Comparison of ENCODE assay signal across 17 cellular contexts in genomic region chr5:34042302-34042701, GRCh38. TPM values are rescaled to one million over a fixed set of nuclear protein-coding genes. Genes with fewer than 3 reads are reported as not detected.
A peak's percentile ranks its signal among the peaks of the same experiment; 100 is the strongest.
DNase-seq lines count a peak whose midpoint lies in the region; ATAC-seq, FAIRE-seq and TF ChIP-seq lines count a peak whose summit lies in the region.
"Had no signal": no experiment of that assay in that cellular context is flagged by ENCODE, and none has a peak within 500 bp of the region (broad histone marks: within the 10 kb centered on the region; RNA-seq: fewer than 3 reads in every experiment).

No MANE protein-coding gene starts in this region.

- no peaks in the 10 kb centered on the region for H3K79me2 ChIP-seq in K562 (ENCODE audit: control insufficient read depth, insufficient read depth, low read length)

- H3K27me3 ChIP-seq in K562 (ENCODE audit: control insufficient read depth in 2 of 2, insufficient read depth in 2 of 2, low read length in 2 of 2) (peaks cover 4 to 9% of the 10 kb centered on the region in 2 experiments; a peak in 2 of 5 replicates), testis (no peaks in the 10 kb centered on the region)
- H3K27me3 ChIP-seq: tibial nerve had no signal

- no peaks in the 10 kb centered on the region for H3K9me1 ChIP-seq in K562 (ENCODE audit: control insufficient read depth, insufficient read depth, low read length)

- H3K4me2 ChIP-seq in K562 (ENCODE audit: insufficient read depth, low read length), result no peak overlapping the region

- no TSS peak for BruUV-seq in K562 (replicated peaks; lab: Mats Ljungman, UMichigan)

- no peaks in the 10 kb centered on the region for H3K4me1 ChIP-seq in K562 (replicated peaks in 1 of 2; ENCODE audit: control insufficient read depth in 2 of 2, insufficient read depth in 2 of 2, low read length in 2 of 2)
- peaks cover 5% of the 10 kb centered on the region for H3K4me1 ChIP-seq in testis

- no peaks in the 10 kb centered on the region for H3K9me3 ChIP-seq in K562 (replicated peaks; ENCODE audit: control insufficient read depth, insufficient read depth, low read depth, low read length)
- no peaks in the 10 kb centered on the region for H3K9me3 ChIP-seq in testis
- H3K9me3 ChIP-seq: tibial nerve had no signal

- H2AFZ ChIP-seq in K562 (ENCODE audit: low read depth, low read length), result no peak overlapping the region

- in situ Hi-C loops in K562 (cut with MboI), result no loop called here

- FAIRE-seq in GM12891 (lab: Jason Lieb, UNC) (no peak), K562 (lab: Jason Lieb, UNC) (no peak)
- FAIRE-seq: astrocyte, H1 had no signal

- ATAC-seq in K562, result no peak
- no peak for ATAC-seq in GM18861 (IDR thresholded peaks at IDR 0.05; ENCODE audit: unreplicated experiment)
- no peak for ATAC-seq in GM19452 (IDR thresholded peaks at IDR 0.05; ENCODE audit: unreplicated experiment)
- ATAC-seq: Panc1 had no signal

- H3K27ac ChIP-seq in K562 (ENCODE audit: extremely low read depth, low read depth, low read length) (no peak overlapping the region), testis (no peak overlapping the region)

- no peak for TF ChIP-seq EP300 in K562 (IDR thresholded peaks at IDR 0.05; ENCODE audit: low read length)

- TF ChIP-seq CTCF in K562 (IDR thresholded peaks at IDR 0.05 in 2 of 3, conservative IDR thresholded peaks at IDR 0.05 in 1 of 3; ENCODE audit: insufficient read depth in 2 of 3, low read depth in 1 of 3, low read length in 3 of 3) (no peak), testis (IDR thresholded peaks at IDR 0.05) (no peak)

- 4% methylated on average over 5 of the region's 5 CpGs for WGBS in K562 (ENCODE audit: insufficient coverage, low coverage, missing lambda C conversion rate)
- 74 to 80% methylated on average over 5 of the region's 5 CpGs for WGBS in testis, 2 donors

- H3K36me3 ChIP-seq in K562 (ENCODE audit: control insufficient read depth, insufficient read depth, low read length) (no peaks in the 10 kb centered on the region), testis (ENCODE audit: low read depth, missing control alignments) (no peaks in the 10 kb centered on the region)
- H3K36me3 ChIP-seq: tibial nerve had no signal

- no peak for TF ChIP-seq RAD21 in K562 (CRISPR knock-in tag; conservative IDR thresholded peaks at IDR 0.05 in 1 of 2, IDR thresholded peaks at IDR 0.05 in 1 of 2)

- DNase-seq in GM12891 (ENCODE audit: insufficient read length, low spot score) (no peak), K562 (ENCODE audit: extremely low read depth in 1 of 4, low spot score in 3 of 4) (no peak), kidney tubule cell (ENCODE audit: low spot score) (peak; percentile 77), retina (peak; percentile 45), NCI-H226 (no peak), testis (no peak)
- DNase-seq: activated T-cell treated with anti-CD3 and anti-CD28 coated beads, Interleukin-2, amount 50 U/mL, for 1 hour; KG1; NCI-H2081 had no signal

- CTCF ChIA-PET in K562 (lab: Yijun Ruan, JAX; ENCODE audit: low intra/inter-chr PET ratio), result no interaction called here

- H4K20me1 ChIP-seq in K562 (replicated peaks; ENCODE audit: control insufficient read depth, insufficient read depth, low read length), result 0 out of 2 replicates have a peak, but pooled peaks cover 4% of the 10 kb centered on the region

- no peak for TF ChIP-seq POLR2A in GM12891 (IDR thresholded peaks at IDR 0.05; ENCODE audit: low read depth, low read length)
- no peak for TF ChIP-seq POLR2A in K562 (conservative IDR thresholded peaks at IDR 0.05)
- TF ChIP-seq POLR2A in testis (IDR thresholded peaks at IDR 0.05), result no peak

- no peak overlapping the region for H3K4me3 ChIP-seq in K562
- H3K4me3 ChIP-seq in testis, result no peak overlapping the region

- intact Hi-C loops in K562 (cut with micrococcal nuclease), result no loop called here
- intact Hi-C loops in testis (cut with DNase I; ENCODE audit: low total_unique reads), result no loop called here

- no peak overlapping the region for H3K9ac ChIP-seq in K562 (ENCODE audit: insufficient read depth in 1 of 2, low read depth in 2 of 2, low read length in 2 of 2)

- POLR2A ChIA-PET in K562 (lab: Yijun Ruan, JAX), result interaction anchor here (1.4 kb wide), 1 partner anchor 11 kb away, joined by 5 read pairs; no protein-coding TSS in a partner anchor

TF ChIP-seq in GM12891, 5 proteins besides CTCF, POLR2A, EP300 and RAD21:
- TF ChIP-seq SPI1 (IDR thresholded peaks at IDR 0.05; ENCODE audit: low read depth, low read length), result peak; percentile 26; the same call in 1 of the 2 replicates
- no peak for TF ChIP-seq TAF1 (IDR thresholded peaks at IDR 0.05; ENCODE audit: low read depth, low read length)

TF ChIP-seq in K562, 482 proteins besides CTCF, POLR2A, EP300 and RAD21 (continues in another document):
- TF ChIP-seq SNAPC5 (CRISPR knock-in tag; IDR thresholded peaks at IDR 0.05), result no peak

RNA-seq across cellular contexts. Expression of gene C1QTNF3, which starts 0.7 kb away (rescaled TPM):
- 1.1 TPM for polyA plus RNA-seq in GM12891 (2012; ENCODE audit: low read depth, missing spikeins)
- 3.7 and 5.2 TPM in 2 replicates for total RNA-seq in K562 (2011; cell fraction: chromatin; rRNA removed; ENCODE audit: low replicate concordance)
- 1.5 and 2.1 TPM in 2 replicates for total RNA-seq in K562 (2011; cell fraction: nucleolus; rRNA removed)
- 4.3 and 5.7 TPM in 2 replicates for total RNA-seq in K562 (2011; cell fraction: nucleoplasm; rRNA removed)
- total RNA-seq in K562 (2014; rRNA removed) (1.7 and 2.9 TPM in 2 replicates), K562 (2014; rRNA removed; fragmentation: Illumina TruSeq; extraction: Trizol) (1.8 and 2.4 TPM in 2 replicates), K562 (2015; rRNA removed; fragmentation: Illumina TruSeq; extraction: Trizol) (3.0 and 3.3 TPM in 2 replicates), K562 (2021) (0.96 and 1.8 TPM in 2 replicates), testis (10 to 100 TPM; 14.1 to 27.1 TPM)
- polyA plus RNA-seq in K562 (2011; rRNA removed) (1.9 and 3.0 TPM in 2 replicates), K562 (2014; fragmentation: Illumina TruSeq; extraction: Trizol) (1.9 and 2.3 TPM in 2 replicates), K562 (2014; fragmentation: Nextera tagmentation; extraction: Ambion mirVana) (under 1 TPM; 0.51 to 0.62 TPM), K562 (2014; rRNA removed) (2.0 and 2.4 TPM in 2 replicates), testis (ENCODE audit: insufficient read depth, low read depth, low replicate concordance) (31.3 TPM)
- polyA plus RNA-seq in K562 (2011; cell fraction: cytosol; rRNA removed), result 0.30 and 1.3 TPM in 2 replicates
- 6.3 and 11.8 TPM in 2 replicates for polyA plus RNA-seq in K562 (2011; cell fraction: nucleus; rRNA removed)
- polyA plus RNA-seq in K562 (2012), result 2.0 and 4.1 TPM in 2 replicates
- polyA minus RNA-seq in K562 (2011; rRNA and poly(A)+ RNA removed), result 1.9 and 3.8 TPM in 2 replicates
- not detected in 2 replicates for polyA minus RNA-seq in K562 (2011; cell fraction: cytosol; rRNA and poly(A)+ RNA removed)
- 2.3 and 3.7 TPM in 2 replicates for polyA minus RNA-seq in K562 (2011; cell fraction: nucleus; rRNA and poly(A)+ RNA removed)

RNA-seq across cellular contexts. Expression of gene AMACR, which starts 34.5 kb away (rescaled TPM):
- polyA plus RNA-seq in GM12891 (2012; ENCODE audit: low read depth, missing spikeins), result 5.8 TPM
- total RNA-seq in K562 (2011; cell fraction: chromatin; rRNA removed; ENCODE audit: low replicate concordance), result 0.65 and 1.2 TPM in 2 replicates
- 0.66 and 1.3 TPM in 2 replicates for total RNA-seq in K562 (2011; cell fraction: nucleolus; rRNA removed)
- 0.95 and 1.3 TPM in 2 replicates for total RNA-seq in K562 (2011; cell fraction: nucleoplasm; rRNA removed)
- 2.2 and 3.5 TPM in 2 replicates for total RNA-seq in K562 (2014; rRNA removed)
- total RNA-seq in K562 (2014; rRNA removed; fragmentation: Illumina TruSeq; extraction: Trizol), result 4.4 and 4.5 TPM in 2 replicates
- total RNA-seq in K562 (2015; rRNA removed; fragmentation: Illumina TruSeq; extraction: Trizol), result 2.1 and 4.0 TPM in 2 replicates
- 4.6 and 5.1 TPM in 2 replicates for total RNA-seq in K562 (2021)
- polyA plus RNA-seq in K562 (2011; rRNA removed), result 3.9 and 4.2 TPM in 2 replicates
- polyA plus RNA-seq in K562 (2011; cell fraction: cytosol; rRNA removed), result 2.5 and 3.8 TPM in 2 replicates
- 0.98 and 1.6 TPM in 2 replicates for polyA plus RNA-seq in K562 (2011; cell fraction: nucleus; rRNA removed)
- polyA plus RNA-seq in K562 (2012), result 3.3 and 5.1 TPM in 2 replicates
- polyA plus RNA-seq in K562 (2014; fragmentation: Illumina TruSeq; extraction: Trizol), result 3.5 and 3.8 TPM in 2 replicates
- polyA plus RNA-seq in K562 (2014; fragmentation: Nextera tagmentation; extraction: Ambion mirVana), result under 1 TPM; 0.72 to 0.81 TPM
- 4.1 and 5.0 TPM in 2 replicates for polyA plus RNA-seq in K562 (2014; rRNA removed)
- polyA minus RNA-seq in K562 (2011; rRNA and poly(A)+ RNA removed), result 3.8 and 4.9 TPM in 2 replicates
- polyA minus RNA-seq in K562 (2011; cell fraction: cytosol; rRNA and poly(A)+ RNA removed), result 1.3 and 3.0 TPM in 2 replicates
- polyA minus RNA-seq in K562 (2011; cell fraction: nucleus; rRNA and poly(A)+ RNA removed), result 1.5 and 1.8 TPM in 2 replicates
- total RNA-seq in testis, result 10 to 100 TPM in 1 of 2 donors, 1 to 10 TPM in 1; 6.9 to 12.6 TPM
- polyA plus RNA-seq in testis (ENCODE audit: insufficient read depth, low read depth, low replicate concordance), result 12.1 TPM

RNA-seq across cellular contexts. Expression of gene SLC45A2, which starts 57.8 kb away (rescaled TPM):
- not detected for polyA plus RNA-seq in GM12891 (2012; ENCODE audit: low read depth, missing spikeins)
- total RNA-seq in K562 (2011; cell fraction: chromatin; rRNA removed; ENCODE audit: low replicate concordance), result not detected in 2 replicates
- 0.17 TPM in 1 of 2 replicates, not detected in the other for total RNA-seq in K562 (2011; cell fraction: nucleolus; rRNA removed)
- not detected in 2 replicates for total RNA-seq in K562 (2011; cell fraction: nucleoplasm; rRNA removed)
- total RNA-seq in K562 (2014; rRNA removed) (not detected in 2 replicates), K562 (2014; rRNA removed; fragmentation: Illumina TruSeq; extraction: Trizol) (0.06 TPM in 1 of 2 replicates, not detected in the other), K562 (2015; rRNA removed; fragmentation: Illumina TruSeq; extraction: Trizol) (0.23 and 0.25 TPM in 2 replicates), K562 (2021) (0.13 and 0.16 TPM in 2 replicates), testis (1 to 10 TPM in 1 of 2 donors, under 1 TPM in 1; 0.93 to 1.6 TPM)
- polyA plus RNA-seq in K562 (2011; rRNA removed) (not detected in 2 replicates), K562 (2014; fragmentation: Illumina TruSeq; extraction: Trizol) (0.24 TPM in 1 of 2 replicates, not detected in the other), K562 (2014; fragmentation: Nextera tagmentation; extraction: Ambion mirVana) (under 1 TPM; 0.03 to 0.14 TPM), K562 (2014; rRNA removed) (0.26 and 0.29 TPM in 2 replicates), testis (ENCODE audit: insufficient read depth, low read depth, low replicate concordance) (2.0 TPM)
- polyA plus RNA-seq in K562 (2011; cell fraction: cytosol; rRNA removed), result not detected in 2 replicates
- 0.04 and 0.13 TPM in 2 replicates for polyA plus RNA-seq in K562 (2011; cell fraction: nucleus; rRNA removed)
- polyA plus RNA-seq in K562 (2012), result 0.10 and 0.17 TPM in 2 replicates
- not detected in 2 replicates for polyA minus RNA-seq in K562 (2011; rRNA and poly(A)+ RNA removed)
- polyA minus RNA-seq in K562 (2011; cell fraction: cytosol; rRNA and poly(A)+ RNA removed), result not detected in 2 replicates
- not detected in 2 replicates for polyA minus RNA-seq in K562 (2011; cell fraction: nucleus; rRNA and poly(A)+ RNA removed)
- total RNA-seq: epithelial cell of proximal tubule, H1, osteocyte, tibial nerve had no signal

Comparison
In these comparisons a context has a peak if more than half of its experiments do, and no peak if none do; other contexts are left out.
1. DNase-seq: peak in kidney tubule cell (single experiment) and retina (single experiment); none in GM12891 (single experiment), K562 (0 of 4), NCI-H226 (single experiment) and testis (single experiment).